Comparison of ENCODE assay signal across 8 cellular contexts in genomic region chr4:48906283-48907173, GRCh38. TPM values are rescaled to one million over a fixed set of nuclear protein-coding genes. Genes with fewer than 3 reads are reported as not detected.
DNase-seq lines count a peak whose midpoint lies in the region; ATAC-seq and TF ChIP-seq lines count a peak whose summit lies in the region.

A gene with protein sequence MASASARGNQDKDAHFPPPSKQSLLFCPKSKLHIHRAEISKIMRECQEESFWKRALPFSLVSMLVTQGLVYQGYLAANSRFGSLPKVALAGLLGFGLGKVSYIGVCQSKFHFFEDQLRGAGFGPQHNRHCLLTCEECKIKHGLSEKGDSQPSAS (minus strand): TSS chr4:48906774. CDS start chr4:48904549, 2,225 bp downstream.

- H3K9me3 ChIP-seq in ectodermal cell (ENCODE audit: control insufficient read depth, low read length) = no peaks in the 10 kb centered on the region

- peak within 1 kb of the TSS; percentile 93 for H3K4me3 Mint-ChIP-seq in mesothelial cell of epicardium

- H3K27ac ChIP-seq in ectodermal cell (ENCODE audit: insufficient read depth, low read depth, low read length, poor library complexity, severe bottlenecking) = no peak within 1 kb of the TSS

- ATAC-seq in GM18907 (IDR thresholded peaks at IDR 0.05; ENCODE audit: unreplicated experiment) = peak; percentile 98
- peak; percentile 89 for ATAC-seq in HG03139 (IDR thresholded peaks at IDR 0.05; ENCODE audit: unreplicated experiment)

- DNase-seq in AG08395 (ENCODE audit: low spot score) (peak; percentile 40), NCI-H2227 (lab: John Stamatoyannopoulos, UW; ENCODE audit: unreplicated experiment) (peak; percentile 68), mesothelial cell of epicardium (ENCODE audit: low spot score in 2 of 2, unreplicated experiment in 2 of 2) (peak; percentile 33 to 68)
- DNase-seq in activated CD4-positive, alpha-beta T cell treated with anti-CD3 and anti-CD28 coated beads, Interleukin-2, amount 50 U/mL, for 4 hours = peak; percentile 79 to 81
- peak; percentile 64 for DNase-seq in stimulated activated CD8-positive, alpha-beta memory T cell treated with anti-CD3 and anti-CD28 coated beads, Interleukin-4, amount 100 ng/mL, for 24 hours (ENCODE audit: low read depth)

- H3K36me3 Mint-ChIP-seq in mesothelial cell of epicardium = peaks cover 11% of the 10 kb centered on the region

- H3K27me3 ChIP-seq in ectodermal cell (ENCODE audit: control insufficient read depth, insufficient read depth, low read length, poor library complexity, severe bottlenecking) = no peaks in the 10 kb centered on the region

- H3K4me3 ChIP-seq in ectodermal cell (ENCODE audit: insufficient read depth, low read depth, low read length) = peak within 1 kb of the TSS; percentile 71

- peaks cover 22% of the 10 kb centered on the region for H3K4me1 Mint-ChIP-seq in mesothelial cell of epicardium

- no peaks in the 10 kb centered on the region for H3K4me1 ChIP-seq in ectodermal cell (ENCODE audit: control insufficient read depth, insufficient read depth, low read length)

- no peaks in the 10 kb centered on the region for H3K9me3 Mint-ChIP-seq in mesothelial cell of epicardium

- WGBS in ectodermal cell, 2 experiments = 12% methylated on average over 62 of the region's 62 CpGs

- H3K27ac Mint-ChIP-seq in mesothelial cell of epicardium = peak within 1 kb of the TSS; percentile 92

- TF ChIP-seq CTCF in mesothelial cell of epicardium (IDR thresholded peaks at IDR 0.05; ENCODE audit: unreplicated experiment) = no peak

- peaks cover 10% of the 10 kb centered on the region for H3K36me3 ChIP-seq in ectodermal cell (ENCODE audit: control insufficient read depth, insufficient read depth, low read length)

- H3K27me3 Mint-ChIP-seq in mesothelial cell of epicardium (ENCODE audit: low read depth) = no peaks in the 10 kb centered on the region

RNA-seq across cellular contexts. Expression of the gene that starts here (rescaled TPM):
- polyA plus RNA-seq in ectodermal cell (2013, experiment 1 of 4) = 52.1 TPM
- 43.5 TPM for polyA plus RNA-seq in ectodermal cell (2013, experiment 2 of 4)
- polyA plus RNA-seq in ectodermal cell (2013, experiment 3 of 4) = 46.6 TPM
- 59.2 TPM for polyA plus RNA-seq in ectodermal cell (2013, experiment 4 of 4)
- 72.4 to 76.0 TPM (median 73.1 TPM) in 3 replicates for total RNA-seq in mesothelial cell of epicardium
